In the genomic region with DNA sequence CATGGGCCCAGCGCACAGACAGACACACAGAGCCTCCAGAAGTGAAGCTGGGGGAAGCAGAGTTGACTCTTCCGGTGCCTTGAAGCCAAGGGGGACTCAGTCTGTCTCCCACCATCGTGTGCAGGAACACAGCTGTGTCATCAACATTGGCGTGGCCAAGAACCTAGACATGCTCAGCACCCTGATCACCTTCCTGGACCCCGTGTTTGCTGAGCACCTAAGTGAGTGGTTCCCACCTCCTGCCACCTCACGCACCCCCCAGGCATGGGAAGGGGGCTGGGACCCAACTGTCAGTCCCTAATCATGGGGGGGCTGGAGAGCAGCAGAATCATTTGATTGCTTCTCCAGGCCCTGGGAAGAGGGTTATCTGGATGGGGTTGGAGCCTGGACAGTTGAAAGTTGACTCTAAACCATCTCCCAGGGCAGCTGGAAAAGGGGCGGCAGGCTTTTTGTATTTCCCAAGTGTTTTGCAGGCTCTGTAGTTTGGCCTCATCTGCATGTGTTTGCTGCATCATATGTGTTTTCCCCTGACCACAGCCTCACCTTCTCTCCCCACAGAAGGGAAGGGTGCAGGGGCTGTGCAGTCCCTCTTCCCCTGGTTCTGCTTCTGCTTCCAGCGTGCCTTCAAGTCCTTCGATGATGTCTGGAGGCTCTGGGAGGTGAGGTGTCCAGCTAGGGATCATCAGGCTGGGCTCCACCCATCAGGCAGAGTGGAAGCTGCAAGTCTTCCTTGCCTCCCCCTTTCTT, we compare ENCODE assay signal across 24 cellular contexts. TPM values are rescaled to one million over a fixed set of nuclear protein-coding genes. Genes with fewer than 3 reads are reported as not detected.
"Had no signal": no experiment of that assay in that cellular context is flagged by ENCODE, and none has a peak within 500 bp of the region (broad histone marks: within the 10 kb centered on the region; RNA-seq: fewer than 3 reads in every experiment).

No MANE protein-coding gene starts in this region.

- H3K9me3 Mint-ChIP-seq: naive thymus-derived CD8-positive, alpha-beta T cell had no signal

- H3K36me3 Mint-ChIP-seq: naive thymus-derived CD8-positive, alpha-beta T cell had no signal

- H3K27me3 ChIP-seq: right atrium auricular region, thyroid gland, upper lobe of left lung, vagina had no signal

- H3K36me3 ChIP-seq: neutrophil, right atrium auricular region, sigmoid colon, suprapubic skin, thyroid gland, upper lobe of left lung, vagina had no signal

- H3K4me3 Mint-ChIP-seq: naive thymus-derived CD8-positive, alpha-beta T cell had no signal

- DNase-seq: effector CD4-positive, alpha-beta T cell; foreskin melanocyte; head of caudate nucleus; mammary epithelial cell; mucosa of descending colon; sigmoid colon; stimulated activated CD4-positive, alpha-beta T cell treated with anti-CD3 and anti-CD28 coated beads, Interleukin-2, amount 100 ng/mL, for 24 hours; stimulated activated naive CD4-positive, alpha-beta T cell treated with Interleukin-2 at 50 U/mL for 16 hours; thyroid gland had no signal

- H3K9me3 ChIP-seq: mucosa of descending colon, neutrophil, right atrium auricular region, sigmoid colon, suprapubic skin, thyroid gland, upper lobe of left lung, vagina had no signal

- H3K4me1 ChIP-seq: right atrium auricular region, sigmoid colon, suprapubic skin, thyroid gland, upper lobe of left lung, vagina had no signal

- H3K4me3 ChIP-seq: hepatocyte, mucosa of descending colon, right atrium auricular region, sigmoid colon, skin epidermis, suprapubic skin, thyroid gland, upper lobe of left lung, vagina had no signal

- H3K4me1 Mint-ChIP-seq: naive thymus-derived CD8-positive, alpha-beta T cell had no signal

- ATAC-seq: left colon; mucosa of descending colon; naive thymus-derived CD8-positive, alpha-beta T cell had no signal

- H3K27ac ChIP-seq: hepatocyte, neutrophil, right atrium auricular region, sigmoid colon, skin epidermis, suprapubic skin, thyroid gland, upper lobe of left lung, vagina had no signal

RNA-seq across cellular contexts. Expression of gene TBC1D21, which starts 12.8 kb away (rescaled TPM):
- total RNA-seq: dermis microvascular lymphatic vessel endothelial cell; hepatocyte; kidney epithelial cell; left colon; lower leg skin; mammary epithelial cell; mucosa of descending colon; naive thymus-derived CD8-positive, alpha-beta T cell; osteoblast; right atrium auricular region; sigmoid colon; suprapubic skin; thyroid gland; upper lobe of left lung; vagina had no signal
- polyA plus RNA-seq: esophagus; hepatocyte; mammary epithelial cell; naive thymus-derived CD8-positive, alpha-beta T cell; neural cell; sigmoid colon had no signal
